1 cellular context compared by ENCODE assay signal in genomic region chr3:182436547-182436946, GRCh38.
TF ChIP-seq lines count a peak whose summit lies in the region.

No MANE protein-coding gene starts in this region.

TF ChIP-seq in HEK293, 187 proteins besides CTCF, POLR2A, EP300 and RAD21 (continued from another document):
- TF ChIP-seq PRDM4 (tag by site-specific recombination; IDR thresholded peaks at IDR 0.05) (0 out of 2 replicates have a peak, but pooled peaks have one; percentile 14), ZNF449 (tag by site-specific recombination; IDR thresholded peaks at IDR 0.05) (no peak), ZNF501 (tag by site-specific recombination; IDR thresholded peaks at IDR 0.05) (0 out of 2 replicates have a peak, but pooled peaks have one; percentile 32), HOXD13 (CRISPR knock-in tag; IDR thresholded peaks at IDR 0.05; ENCODE audit: borderline replicate concordance) (no peak), YY2 (tag by site-specific recombination; IDR thresholded peaks at IDR 0.05) (no peak), ZNF544 (tag by site-specific recombination; IDR thresholded peaks at IDR 0.05) (no peak), ZNF175 (tag by site-specific recombination; IDR thresholded peaks at IDR 0.05) (no peak), SCRT2 (tag by site-specific recombination; IDR thresholded peaks at IDR 0.05) (peak; percentile 82), ZNF239 (tag by site-specific recombination; IDR thresholded peaks at IDR 0.05) (no peak), ZNF776 (tag by site-specific recombination; IDR thresholded peaks at IDR 0.05; ENCODE audit: borderline replicate concordance) (no peak), KLF8 (tag by site-specific recombination; IDR thresholded peaks at IDR 0.05) (0 out of 2 replicates have a peak, but pooled peaks have one; percentile 41), ZNF169 (tag by site-specific recombination; IDR thresholded peaks at IDR 0.05) (no peak), TSHZ1 (tag by site-specific recombination; IDR thresholded peaks at IDR 0.05; ENCODE audit: borderline replicate concordance) (0 out of 2 replicates have a peak, but pooled peaks have one; percentile 14), SETDB1 (IDR thresholded peaks at IDR 0.05; ENCODE audit: insufficient read length, low read length) (no peak), ZEB2 (tag by site-specific recombination; IDR thresholded peaks at IDR 0.05) (no peak), KLF9 (tag by site-specific recombination; IDR thresholded peaks at IDR 0.05; ENCODE audit: low read depth) (no peak), ZNF354C (tag by site-specific recombination; IDR thresholded peaks at IDR 0.05; ENCODE audit: borderline replicate concordance, low read depth) (no peak), ZNF701 (tag by site-specific recombination; IDR thresholded peaks at IDR 0.05) (no peak), INSM2 (tag by site-specific recombination; IDR thresholded peaks at IDR 0.05) (0 out of 2 replicates have a peak, but pooled peaks have one; percentile 24), ZSCAN30 (tag by site-specific recombination; IDR thresholded peaks at IDR 0.05) (0 out of 2 replicates have a peak, but pooled peaks have one; percentile 37), OSR2 (tag by site-specific recombination; IDR thresholded peaks at IDR 0.05) (peak; percentile 83), ZNF785 (tag by site-specific recombination; IDR thresholded peaks at IDR 0.05) (no peak), ZNF629 (tag by site-specific recombination; IDR thresholded peaks at IDR 0.05) (0 out of 2 replicates have a peak, but pooled peaks have one; percentile 19), ZNF311 (tag by site-specific recombination; IDR thresholded peaks at IDR 0.05; ENCODE audit: borderline replicate concordance) (no peak)
TF ChIP-seq in HEK293: peak in this region for 23.
